Comparison of ENCODE assay signal across 9 cellular contexts in the genomic region with DNA sequence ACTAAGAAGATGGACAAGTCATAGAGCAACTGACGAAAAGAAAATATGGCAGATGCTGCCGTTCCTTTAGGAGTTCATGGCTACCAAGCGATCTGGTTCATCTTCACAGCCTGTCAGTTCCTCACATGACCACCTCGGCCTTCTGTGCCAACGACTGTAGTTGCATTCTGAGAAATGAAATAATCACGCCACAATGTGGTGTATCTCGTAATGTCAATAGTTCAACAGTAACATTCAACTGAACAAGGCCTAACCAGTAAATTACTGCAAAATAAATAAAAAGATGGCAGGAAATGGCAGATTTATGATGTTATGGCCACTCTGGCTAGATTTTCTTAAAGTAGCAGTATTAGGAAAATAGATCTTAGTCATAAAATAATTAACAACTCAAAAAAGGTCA. TPM values are rescaled to one million over a fixed set of nuclear protein-coding genes. Genes with fewer than 3 reads are reported as not detected.
DNase-seq lines count a peak whose midpoint lies in the region; ATAC-seq and TF ChIP-seq lines count a peak whose summit lies in the region.
"Had no signal": no experiment of that assay in that cellular context is flagged by ENCODE, and none has a peak within 500 bp of the region (broad histone marks: within the 10 kb centered on the region; RNA-seq: fewer than 3 reads in every experiment).

No MANE protein-coding gene starts in this region.

- in situ Hi-C loops in Caki2 (cut with HindIII; ENCODE audit: low pct_unique_long_range_greater_than_20kb, low sequenced_read_pairs): no loop called here

- intact Hi-C loops in left ventricle myocardium superior (cut with micrococcal nuclease): loop anchor here (10.0 kb wide), 1 partner anchor 48 kb away; no protein-coding TSS in a partner anchor
- intact Hi-C loops in ovary (cut with DNase I): no loop called here

- H3K27ac ChIP-seq in ovary: no peak overlapping the region

- no peaks in the 10 kb centered on the region for H3K27me3 ChIP-seq in ovary

- peaks cover 7% of the 10 kb centered on the region for H3K4me1 ChIP-seq in ovary (ENCODE audit: insufficient read depth)

- no peak overlapping the region for H3K4me3 ChIP-seq in ovary

- no peak for TF ChIP-seq POLR2A in ovary (IDR thresholded peaks at IDR 0.05)

- H3K36me3 ChIP-seq in ovary: no peaks in the 10 kb centered on the region

- ATAC-seq in left ventricle myocardium superior (peak; percentile 24), HG02610 (IDR thresholded peaks at IDR 0.05; ENCODE audit: unreplicated experiment) (no peak)

- no peaks in the 10 kb centered on the region for H3K9me3 ChIP-seq in ovary

- no peak for TF ChIP-seq CTCF in ovary (IDR thresholded peaks at IDR 0.05)

- 79 to 85% (median 81%) methylated on average over 7 of the region's 7 CpGs for WGBS in ovary, 3 donors

- DNase-seq in Caki2 (ENCODE audit: low read depth): peak; percentile 48
- peak; percentile 34 to 74 for DNase-seq in NCI-H446 (lab: John Stamatoyannopoulos, UW)
- DNase-seq in activated T-cell treated with anti-CD3 and anti-CD28 coated beads for 4 hours: peak; percentile 35
- DNase-seq in left ventricle myocardium superior: peak; percentile 35
- DNase-seq in DMS79 treated with DMSO at 0.1 percent for 48 hours (lab: John Stamatoyannopoulos, UW): no peak
- no peak for DNase-seq in HPDE6-E6E7 (ENCODE audit: extremely low spot score)
- DNase-seq in ovary: no peak
- DNase-seq: kidney glomerular epithelial cell had no signal

- no peak for TF ChIP-seq EP300 in ovary (IDR thresholded peaks at IDR 0.05)

RNA-seq across cellular contexts. Expression of a gene that starts 4.4 kb away (rescaled TPM):
- 0.43 and 0.71 TPM in 2 replicates for total RNA-seq in Caki2 (2014; rRNA removed; shearing (Covaris generic); ENCODE audit: low replicate concordance)
- 7.4 TPM for total RNA-seq in left ventricle myocardium superior
- total RNA-seq in ovary: 1 to 10 TPM; 2.7 to 6.8 (median 3.9) TPM
- polyA plus RNA-seq in ovary: 1 to 10 TPM; 1.0 to 1.7 TPM

Comparison
In these comparisons a context has a peak if more than half of its experiments do, and no peak if none do; other contexts are left out.
1. DNase-seq: peak in Caki2 (single experiment), NCI-H446 (2 of 2), activated T-cell treated with anti-CD3 and anti-CD28 coated beads for 4 hours (single experiment) and left ventricle myocardium superior (single experiment); none in DMS79 treated with DMSO at 0.1 percent for 48 hours (single experiment), HPDE6-E6E7 (single experiment) and ovary (0 of 5).